In the genomic region with DNA sequence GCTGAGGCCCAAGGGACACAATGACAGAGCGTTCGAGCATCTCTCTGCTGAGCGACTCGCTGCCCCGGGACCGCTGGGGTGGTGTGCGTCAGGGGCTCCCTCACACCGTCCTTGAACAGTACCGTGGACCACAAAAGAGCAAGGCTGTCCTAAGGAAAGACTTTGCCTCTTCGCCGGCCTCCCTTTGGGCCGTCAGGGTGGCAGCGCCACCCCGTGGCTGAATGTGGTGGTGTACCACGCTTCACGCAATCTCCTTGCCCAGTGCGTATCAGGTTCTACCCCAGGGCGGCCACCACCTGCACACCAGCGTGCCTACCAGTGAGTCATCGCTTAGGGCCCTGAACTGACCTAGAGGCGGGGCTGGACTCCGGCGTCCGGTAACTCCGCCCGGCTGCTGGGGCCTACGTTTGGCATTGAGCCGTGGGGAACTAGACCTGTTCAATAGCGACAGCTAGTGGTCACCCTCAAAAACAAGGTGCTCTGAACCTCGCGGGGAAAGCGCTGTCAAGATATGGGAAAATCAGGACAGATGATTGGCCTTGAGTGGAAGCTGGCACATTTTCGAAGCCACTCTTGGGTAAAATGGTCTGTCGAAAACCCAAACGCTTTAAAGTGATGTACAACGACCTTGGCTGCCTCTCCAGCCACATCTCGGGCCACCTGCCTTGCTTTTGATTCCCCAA, we compare ENCODE assay signal across 8 cellular contexts. TPM values are rescaled to one million over a fixed set of nuclear protein-coding genes. Genes with fewer than 3 reads are reported as not detected.
DNase-seq lines count a peak whose midpoint lies in the region; ATAC-seq and TF ChIP-seq lines count a peak whose summit lies in the region.

No MANE protein-coding gene starts in this region.

- H3K9me3 ChIP-seq in BLaER1 (no peaks in the 10 kb centered on the region), psoas muscle (no peaks in the 10 kb centered on the region)

- intact Hi-C loops in left ventricle myocardium superior (cut with micrococcal nuclease) (loop anchor here (5.0 to 10.0 kb wide), 2 partner anchors 53 to 170 kb away; no protein-coding TSS in a partner anchor), psoas muscle (cut with DNase I) (loop anchor here (2.0 to 5.0 kb wide), 3 partner anchors 120 to 175 kb away; no protein-coding TSS in a partner anchor)

- H3K27me3 Mint-ChIP-seq in T-cell: no peaks in the 10 kb centered on the region

- WGBS in psoas muscle, 3 donors: 15 to 17% (median 16%) methylated on average over 35 to 37 of the region's 37 CpGs
- WGBS in urinary bladder: 13% methylated on average over 37 of the region's 37 CpGs

- H3K27ac Mint-ChIP-seq in T-cell: peak overlapping the region; percentile 97 to 98

- H3K27ac ChIP-seq in BLaER1: no peak overlapping the region
- peak overlapping the region; percentile 43 for H3K27ac ChIP-seq in psoas muscle
- H3K27ac ChIP-seq in urinary bladder (ENCODE audit: low read depth): peak overlapping the region; percentile 14

- peaks cover 49 to 60% (median 54%) of the 10 kb centered on the region in 3 donors for H3K4me1 Mint-ChIP-seq in T-cell

- H3K4me3 Mint-ChIP-seq in T-cell: peak overlapping the region; percentile 77 to 87 (median 87)

- ATAC-seq in GM19455 (IDR thresholded peaks at IDR 0.05; ENCODE audit: unreplicated experiment): peak; percentile 66
- peak; percentile 43 for ATAC-seq in HG03575 (IDR thresholded peaks at IDR 0.05; ENCODE audit: extremely low read depth, insufficient number of reproducible peaks, low FRiP score, unreplicated experiment)
- ATAC-seq in T-cell (replicated peaks in 1 of 4): peak; percentile 79 to 86 (median 85)
- ATAC-seq in left ventricle myocardium superior: peak; percentile 96
- ATAC-seq in psoas muscle: peak; percentile 100

- no peaks in the 10 kb centered on the region for H4K20me1 ChIP-seq in BLaER1

- CTCF ChIA-PET in T-cell (lab: Charles Lee): interaction anchor here (0.6 to 4.1 kb wide), 17 partner anchors 8 to 182 kb away, joined by 3 to 34 read pairs (median 4); a partner anchor contains a TSS

- H3K4me2 ChIP-seq in BLaER1: peak overlapping the region; percentile 26; the same call in 1 of the 2 replicates

- no peak overlapping the region for H3K9ac ChIP-seq in BLaER1

- H3K9me3 Mint-ChIP-seq in T-cell: no peaks in the 10 kb centered on the region

- H3K4me3 ChIP-seq in BLaER1 (peak overlapping the region; percentile 41; the same call in 1 of the 2 replicates), psoas muscle (peak overlapping the region; percentile 40), urinary bladder (ENCODE audit: low read depth, low read length) (no peak overlapping the region)

- peak; percentile 90 for TF ChIP-seq CTCF in psoas muscle (IDR thresholded peaks at IDR 0.05)

- H3K36me3 ChIP-seq in BLaER1 (no peaks in the 10 kb centered on the region), psoas muscle (ENCODE audit: insufficient read depth in 1 of 2, low read depth in 1 of 2) (no peaks in the 10 kb centered on the region), urinary bladder (ENCODE audit: insufficient read depth) (no peaks in the 10 kb centered on the region)

- H3K4me1 ChIP-seq in BLaER1 (peaks cover 15% of the 10 kb centered on the region), psoas muscle (no peaks in the 10 kb centered on the region), urinary bladder (ENCODE audit: insufficient read depth) (no peaks in the 10 kb centered on the region)

- H3K36me3 Mint-ChIP-seq in T-cell: no peaks in the 10 kb centered on the region

- POLR2A ChIA-PET in T-cell (lab: Charles Lee): no interaction called here

- DNase-seq in T-cell (peak; percentile 53 to 85 (median 74)), amniotic stem cell (lab: John Stamatoyannopoulos, UW) (peak; percentile 81), left ventricle myocardium superior (peak; percentile 92), psoas muscle (peak; percentile 92 to 95)

- H3K27me3 ChIP-seq in BLaER1: no peaks in the 10 kb centered on the region
- no peaks in the 10 kb centered on the region for H3K27me3 ChIP-seq in psoas muscle (ENCODE audit: insufficient read depth in 3 of 3, low read length in 2 of 3)

RNA-seq across cellular contexts. Expression of a gene that starts 8.1 kb away (rescaled TPM):
- total RNA-seq in T-cell (100 to 1,000 TPM; 332 to 502 (median 465) TPM), left ventricle myocardium superior (1.9 TPM), psoas muscle (1 to 10 TPM in 3 of 4 donors, under 1 TPM in 1; 0.84 to 2.0 (median 1.8) TPM), urinary bladder (1.4 TPM)
- polyA plus RNA-seq in psoas muscle (under 1 TPM; 0.23 to 0.35 (median 0.27) TPM), urinary bladder (2.3 TPM)

RNA-seq across cellular contexts. Expression of a gene that starts 36.6 kb away (rescaled TPM):
- total RNA-seq in T-cell: 1 to 10 TPM in 3 of 5 donors, under 1 TPM in 2; 0.58 to 1.3 (median 1.2) TPM
- total RNA-seq in left ventricle myocardium superior: 2.0 TPM
- 1 to 10 TPM in 2 of 4 donors, under 1 TPM in 2; 0.54 to 1.4 (median 0.99) TPM for total RNA-seq in psoas muscle
- 1 to 10 TPM in 2 of 3 donors, under 1 TPM in 1; 0.45 to 1.8 (median 1.6) TPM for polyA plus RNA-seq in psoas muscle
- total RNA-seq in urinary bladder: 3.2 TPM
- polyA plus RNA-seq in urinary bladder: 1.4 TPM

RNA-seq across cellular contexts. Expression of a gene that starts 43.1 kb away (rescaled TPM):
- total RNA-seq in T-cell (1 to 10 TPM in 1 of 5 donors, under 1 TPM in 1, not detected in 3; 0.41 to 1.1 TPM), left ventricle myocardium superior (2.8 TPM), psoas muscle (1 to 10 TPM; 1.3 to 3.0 (median 2.1) TPM), urinary bladder (1.2 TPM)
- polyA plus RNA-seq in psoas muscle (1 to 10 TPM; 1.0 to 2.0 (median 1.2) TPM), urinary bladder (12.5 TPM)

RNA-seq across cellular contexts. Expression of a gene that starts 58.2 kb away (rescaled TPM):
- 1 to 10 TPM in 3 of 5 donors, under 1 TPM in 2; 0.16 to 2.6 (median 1.0) TPM for total RNA-seq in T-cell
- 48.5 TPM for total RNA-seq in left ventricle myocardium superior
- total RNA-seq in psoas muscle: 1 to 10 TPM in 2 of 4 donors, under 1 TPM in 1, not detected in 1; 0.32 to 5.1 (median 1.1) TPM
- under 1 TPM; 0.26 to 0.42 (median 0.31) TPM for polyA plus RNA-seq in psoas muscle
- total RNA-seq in urinary bladder: 25.0 TPM
- 9.3 TPM for polyA plus RNA-seq in urinary bladder

Comparison
In these comparisons a context has a peak if more than half of its experiments do, and no peak if none do; other contexts are left out.
1. ATAC-seq: peak in every context shown above with its lines; median percentile 100 in psoas muscle; 96 in left ventricle myocardium superior; 85 in T-cell; 66 in GM19455; 43 in HG03575.
2. RNA of a gene that starts 8.1 kb away (total RNA-seq): 332 to 502 TPM in T-cell; 0.84 to 2.0 TPM in psoas muscle, 1.9 TPM in left ventricle myocardium superior (single experiment) and 1.4 TPM in urinary bladder (single experiment); every median in the first group is over 100 times any median in the second.
3. Peak in every context shown above with its lines, with median percentiles within 50 percentile points of each other: DNase-seq.